28 cellular contexts compared by ENCODE assay signal in genomic region chr5:133142782-133143181, GRCh38.
"Had no signal": no experiment of that assay in that cellular context is flagged by ENCODE, and none has a peak within 500 bp of the region (broad histone marks: within the 10 kb centered on the region; RNA-seq: fewer than 3 reads in every experiment).

No MANE protein-coding gene starts in this region.

- H3K9me3 Mint-ChIP-seq: activated naive CD4-positive, alpha-beta T cell treated with anti-CD3 and anti-CD28 coated beads, Interleukin-2, amount 10 ng/mL, durations not matched to agents 7 days and 5 days; T-helper 2 cell treated with Interferon-gamma antibody and Interleukin-4, amounts not matched to agents 5 μg/mL and 100 μg/mL, for 36 hours had no signal

- H3K27ac ChIP-seq: brain microvascular endothelial cell, SJSA1 had no signal

- H3K27ac Mint-ChIP-seq: activated CD4-positive, alpha-beta T cell treated with anti-CD3 and anti-CD28 coated beads for 36 hours; activated CD4-positive, alpha-beta T cell treated with anti-CD3 and anti-CD28 coated beads, Interleukin-2, amount 10 ng/mL, durations not matched to agents 7 days and 5 days; activated CD8-positive, alpha-beta T cell treated with anti-CD3 and anti-CD28 coated beads, Interleukin-2, amount 10 ng/mL, durations not matched to agents 7 days and 5 days; activated naive CD4-positive, alpha-beta T cell treated with anti-CD3 and anti-CD28 coated beads, Interleukin-2, amount 10 ng/mL, durations not matched to agents 7 days and 5 days; activated naive CD8-positive, alpha-beta T cell; activated naive CD8-positive, alpha-beta T cell treated with anti-CD3 and anti-CD28 coated beads, Interleukin-2, amount 50 U/mL, for 24 hours; T-helper 1 cell treated with Interleukin-12 subunit alpha and Interleukin-12 subunit beta and Interleukin-4 antibody, amounts not matched to agents 30 μg/mL and 1 μg/mL, for 36 hours; T-helper 2 cell treated with Interferon-gamma antibody and Interleukin-4, amounts not matched to agents 5 μg/mL and 100 μg/mL, for 36 hours; WTC11 had no signal

- H3K27me3 ChIP-seq: brain microvascular endothelial cell, SJSA1 had no signal

- H3K27me3 Mint-ChIP-seq: activated CD4-positive, alpha-beta T cell treated with anti-CD3 and anti-CD28 coated beads for 36 hours; activated CD4-positive, alpha-beta T cell treated with anti-CD3 and anti-CD28 coated beads, Interleukin-2, amount 10 ng/mL, durations not matched to agents 7 days and 5 days; activated naive CD8-positive, alpha-beta T cell; activated naive CD8-positive, alpha-beta T cell treated with anti-CD3 and anti-CD28 coated beads, Interleukin-2, amount 50 U/mL, for 24 hours had no signal

- H3K9me3 ChIP-seq: SJSA1, SK-N-SH had no signal

- H3K4me2 ChIP-seq: SK-N-SH had no signal

- H3K36me3 Mint-ChIP-seq: activated naive CD4-positive, alpha-beta T cell treated with anti-CD3 and anti-CD28 coated beads, Interleukin-2, amount 10 ng/mL, durations not matched to agents 7 days and 5 days had no signal

- H3K9ac ChIP-seq: SK-N-SH had no signal

- H3K4me3 ChIP-seq: SJSA1 had no signal

- H3K4me1 ChIP-seq: SJSA1 had no signal

- ATAC-seq: activated CD4-positive, alpha-beta T cell treated with anti-CD3 and anti-CD28 coated beads for 36 hours; activated CD4-positive, CD25-positive, alpha-beta regulatory T cell treated with anti-CD3 and anti-CD28 coated beads, Interleukin-2, amount 50 U/mL, for 24 hours; activated CD8-positive, alpha-beta T cell treated with anti-CD3 and anti-CD28 coated beads, Interleukin-2, amount 10 ng/mL, durations not matched to agents 7 days and 5 days; activated naive CD8-positive, alpha-beta T cell treated with anti-CD3 and anti-CD28 coated beads, Interleukin-2, amount 50 U/mL, for 24 hours; Panc1; WTC11 had no signal

- DNase-seq: activated CD4-positive, alpha-beta T cell treated with anti-CD3 and anti-CD28 coated beads for 36 hours; activated CD4-positive, alpha-beta T cell treated with anti-CD3 and anti-CD28 coated beads, Interleukin-2, amount 10 ng/mL, durations not matched to agents 7 days and 5 days; activated CD4-positive, alpha-beta T cell treated with anti-CD3 and anti-CD28 coated beads, Interleukin-2, amount 50 U/mL, for 48 hours; activated CD8-positive, alpha-beta memory T cell treated with anti-CD3 and anti-CD28 coated beads, Interleukin-2, amount 50 U/mL, for 4 hours; activated effector memory CD4-positive, alpha-beta T cell treated with Interleukin-2 at 50 U/mL for 16 hours; activated naive CD4-positive, alpha-beta T cell treated with anti-CD3 and anti-CD28 coated beads, Interleukin-2, amount 10 ng/mL, durations not matched to agents 7 days and 5 days; activated naive CD8-positive, alpha-beta T cell treated with anti-CD3 and anti-CD28 coated beads, Interleukin-2, amount 50 U/mL, for 24 hours; activated T-cell treated with anti-CD3 and anti-CD28 coated beads, Interleukin-2, amount 50 U/mL, for 48 hours; anterior cingulate cortex; brain microvascular endothelial cell; Karpas-422; KBM-7; NCI-H1105; NCI-H1417 treated with DMSO at 0.1 percent for 48 hours; NCI-H187 treated with DMSO at 0.1 percent for 48 hours; NCI-H345; NCI-H524 treated with DMSO at 0.1 percent for 48 hours; SHP77 treated with DMSO at 0.1 percent for 48 hours; SK-N-SH had no signal

- H3K4me3 Mint-ChIP-seq: activated CD4-positive, alpha-beta T cell treated with anti-CD3 and anti-CD28 coated beads for 36 hours; activated CD4-positive, alpha-beta T cell treated with anti-CD3 and anti-CD28 coated beads, Interleukin-2, amount 10 ng/mL, durations not matched to agents 7 days and 5 days; activated CD8-positive, alpha-beta T cell treated with anti-CD3 and anti-CD28 coated beads, Interleukin-2, amount 10 ng/mL, durations not matched to agents 7 days and 5 days; activated naive CD4-positive, alpha-beta T cell treated with anti-CD3 and anti-CD28 coated beads, Interleukin-2, amount 10 ng/mL, durations not matched to agents 7 days and 5 days; activated naive CD8-positive, alpha-beta T cell; activated naive CD8-positive, alpha-beta T cell treated with anti-CD3 and anti-CD28 coated beads, Interleukin-2, amount 50 U/mL, for 24 hours; T-helper 1 cell treated with Interleukin-12 subunit alpha and Interleukin-12 subunit beta and Interleukin-4 antibody, amounts not matched to agents 30 μg/mL and 1 μg/mL, for 36 hours; T-helper 2 cell treated with Interferon-gamma antibody and Interleukin-4, amounts not matched to agents 5 μg/mL and 100 μg/mL, for 36 hours; WTC11 had no signal

- FAIRE-seq: TTC549 had no signal

- H3K4me1 Mint-ChIP-seq: WTC11 had no signal

- H3K36me3 ChIP-seq: brain microvascular endothelial cell, SJSA1 had no signal
